ENCODE assay signal across 21 cellular contexts in genomic region chr10:78909268-78909667, GRCh38.
"Had no signal": no experiment of that assay in that cellular context is flagged by ENCODE, and none has a peak within 500 bp of the region (broad histone marks: within the 10 kb centered on the region; RNA-seq: fewer than 3 reads in every experiment).

No MANE protein-coding gene starts in this region.

- H3K4me1 ChIP-seq: right atrium auricular region had no signal

- H3K4me3 ChIP-seq: heart right ventricle, mucosa of descending colon, psoas muscle, right atrium auricular region, skin epidermis, transverse colon had no signal

- H3K36me3 ChIP-seq: heart right ventricle, right atrium auricular region, transverse colon had no signal

- H3K9me3 ChIP-seq: heart right ventricle, mucosa of descending colon, psoas muscle, right atrium auricular region, transverse colon had no signal

- ATAC-seq: activated T-cell treated with anti-CD3 and anti-CD28 coated beads, Interleukin-2, amount 50 U/mL, for 72 hours; heart right ventricle; left cardiac atrium; mucosa of descending colon; psoas muscle; stimulated activated effector memory CD8-positive, alpha-beta T cell treated with anti-CD3 and anti-CD28 coated beads, Interleukin-12 subunit alpha, Interleukin-12 subunit beta, amount 100 ng/mL, for 72 hours; stimulated activated naive CD8-positive, alpha-beta T cell treated with anti-CD3 and anti-CD28 coated beads, Interleukin-15, amount 100 ng/mL, for 72 hours had no signal

- H3K27me3 ChIP-seq: heart right ventricle, right atrium auricular region, transverse colon had no signal

- DNase-seq: activated B cell treated with CpG ODN at 0.5 μM for 24 hours; activated CD4-positive, alpha-beta memory T cell treated with anti-CD3 and anti-CD28 coated beads, Interleukin-2, amount 10 ng/mL, durations not matched to agents 7 days and 5 days; activated CD4-positive, alpha-beta T cell treated with anti-CD3 and anti-CD28 coated beads, Interleukin-2, amount 10 ng/mL, durations not matched to agents 24 days and 14 days; activated effector memory CD4-positive, alpha-beta T cell treated with Interleukin-2 at 50 U/mL for 16 hours; activated naive CD4-positive, alpha-beta T cell treated with anti-CD3 and anti-CD28 coated beads, Interleukin-2, amount 10 ng/mL, durations not matched to agents 7 days and 5 days; activated T-cell treated with anti-CD3 and anti-CD28 coated beads, Interleukin-2, amount 50 U/mL, for 72 hours; caudate nucleus; effector CD4-positive, alpha-beta T cell; erythroblast; foreskin fibroblast; heart right ventricle; islet precursor cell; left cardiac atrium; mucosa of descending colon; psoas muscle; stimulated activated CD4-positive, alpha-beta T cell treated with anti-CD3 and anti-CD28 coated beads, Interleukin-2, amount 100 ng/mL, for 24 hours; stimulated activated naive CD8-positive, alpha-beta T cell treated with anti-CD3 and anti-CD28 coated beads, Interleukin-15, amount 100 ng/mL, for 72 hours; transverse colon had no signal

- H3K27ac ChIP-seq: heart right ventricle, psoas muscle, right atrium auricular region, skin epidermis, transverse colon had no signal
